In the genomic region with DNA sequence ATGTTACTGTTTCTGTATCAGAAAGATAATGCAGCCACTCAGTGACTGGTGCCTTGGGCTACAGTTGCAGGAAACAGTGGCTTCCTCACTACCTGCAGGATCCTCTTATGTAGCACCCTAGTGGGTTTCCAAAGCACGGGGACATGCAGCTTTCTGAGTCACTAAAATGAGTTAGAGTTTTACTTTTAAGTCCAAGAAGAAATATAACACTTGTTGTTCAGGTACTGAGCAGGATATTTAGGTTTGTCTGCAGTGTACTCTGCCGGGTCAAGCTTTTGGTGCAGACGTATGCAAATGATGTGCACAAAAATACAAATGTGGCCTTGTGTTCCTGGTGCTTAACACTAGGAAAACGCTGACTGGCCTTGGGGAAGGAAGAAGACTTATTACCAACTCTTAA, we compare ENCODE assay signal across 10 cellular contexts. TPM values are rescaled to one million over a fixed set of nuclear protein-coding genes. Genes with fewer than 3 reads are reported as not detected.
DNase-seq lines count a peak whose midpoint lies in the region; ATAC-seq and TF ChIP-seq lines count a peak whose summit lies in the region.
"Had no signal": no experiment of that assay in that cellular context is flagged by ENCODE, and none has a peak within 500 bp of the region (broad histone marks: within the 10 kb centered on the region; RNA-seq: fewer than 3 reads in every experiment).

No MANE protein-coding gene starts in this region.

- peaks cover 57% of the 10 kb centered on the region for H3K4me1 Mint-ChIP-seq in chondrocyte (ENCODE audit: low read depth)

- H3K36me3 Mint-ChIP-seq in chondrocyte (ENCODE audit: low read depth), result no peaks in the 10 kb centered on the region

- peaks cover 63 to 80% (median 79%) of the 10 kb centered on the region in 3 donors for H3K4me1 ChIP-seq in skeletal muscle tissue (ENCODE audit: control insufficient read depth in 3 of 3, insufficient read depth in 3 of 3, low read length in 3 of 3)

- no peaks in the 10 kb centered on the region for H3K9me3 Mint-ChIP-seq in chondrocyte (ENCODE audit: low read depth)
- H3K9me3 Mint-ChIP-seq: T-helper 1 cell treated with Interleukin-12 subunit alpha and Interleukin-12 subunit beta and Interleukin-4 antibody, amounts not matched to agents 30 μg/mL and 1 μg/mL, for 36 hours had no signal

- no peaks in the 10 kb centered on the region for H3K27me3 ChIP-seq in skeletal muscle tissue (ENCODE audit: control insufficient read depth in 3 of 3, insufficient read depth in 3 of 3, low read length in 3 of 3)

- H3K27me3 Mint-ChIP-seq in chondrocyte (ENCODE audit: low read depth), result no peaks in the 10 kb centered on the region

- no peaks in the 10 kb centered on the region for H3K36me3 ChIP-seq in skeletal muscle tissue (ENCODE audit: control insufficient read depth in 3 of 3, insufficient read depth in 3 of 3, low read length in 3 of 3)

- no peaks in the 10 kb centered on the region for H3K9me3 ChIP-seq in skeletal muscle tissue (ENCODE audit: control insufficient read depth in 3 of 3, low read length in 3 of 3)

- H3K9ac ChIP-seq in skeletal muscle tissue (ENCODE audit: low read depth in 1 of 3, low read length in 3 of 3), result peak overlapping the region in 1 of 3 donors; percentile 54

- H3K27ac ChIP-seq in skeletal muscle tissue (ENCODE audit: low read depth, low read length), result peak overlapping the region; percentile 89

- H3K4me3 ChIP-seq in Jurkat, Clone E6-1 (ENCODE audit: low read length), result peak overlapping the region; percentile 29
- H3K4me3 ChIP-seq in skeletal muscle tissue (ENCODE audit: low read length in 3 of 3), result peak overlapping the region in 2 of 3 donors; percentile 6 to 9
- H3K4me3 ChIP-seq: smooth muscle cell had no signal

- no peak for TF ChIP-seq CTCF in chondrocyte (IDR thresholded peaks at IDR 0.05)

- no peak overlapping the region for H3K27ac Mint-ChIP-seq in chondrocyte (ENCODE audit: unreplicated experiment)
- H3K27ac Mint-ChIP-seq: T-helper 1 cell treated with Interleukin-12 subunit alpha and Interleukin-12 subunit beta and Interleukin-4 antibody, amounts not matched to agents 30 μg/mL and 1 μg/mL, for 36 hours had no signal

- H3K4me3 Mint-ChIP-seq in chondrocyte (ENCODE audit: unreplicated experiment), result no peak overlapping the region
- H3K4me3 Mint-ChIP-seq: T-helper 1 cell treated with Interleukin-12 subunit alpha and Interleukin-12 subunit beta and Interleukin-4 antibody, amounts not matched to agents 30 μg/mL and 1 μg/mL, for 36 hours had no signal

- peak; percentile 86 for DNase-seq in Jurkat, Clone E6-1 (ENCODE audit: low read depth, low spot score)
- DNase-seq in chondrocyte (ENCODE audit: low spot score) (peak; percentile 2), mucosa of gallbladder (ENCODE audit: low spot score) (no peak), SW480 (ENCODE audit: low spot score) (no peak), GM19238 (ENCODE audit: insufficient read length, low spot score) (no peak)
- DNase-seq: NCI-H1105 treated with DMSO at 0.1 percent for 48 hours had no signal

- ATAC-seq in GM18511 (IDR thresholded peaks at IDR 0.05; ENCODE audit: unreplicated experiment), result peak; percentile 47

RNA-seq across cellular contexts. Expression of a gene that starts 22.0 kb away (rescaled TPM):
- polyA plus RNA-seq in Jurkat, Clone E6-1 (2012; ENCODE audit: insufficient read depth, insufficient read length), result 53.8 TPM
- total RNA-seq in chondrocyte, result 1.5 to 5.5 TPM (median 5.5 TPM) in 3 replicates
- total RNA-seq in skeletal muscle tissue, result 8.9 TPM
- total RNA-seq in mucosa of gallbladder, result 70.8 TPM

RNA-seq across cellular contexts. Expression of a gene that starts 43.4 kb away (rescaled TPM):
- 72.2 TPM for polyA plus RNA-seq in Jurkat, Clone E6-1 (2012; ENCODE audit: insufficient read depth, insufficient read length)
- 77.7 to 82.2 TPM (median 79.9 TPM) in 3 replicates for total RNA-seq in chondrocyte
- total RNA-seq in skeletal muscle tissue, result 41.2 TPM
- total RNA-seq in mucosa of gallbladder, result 68.8 TPM

RNA-seq across cellular contexts. Expression of a gene that starts 46.0 kb away (rescaled TPM):
- 0.85 TPM for polyA plus RNA-seq in Jurkat, Clone E6-1 (2012; ENCODE audit: insufficient read depth, insufficient read length)
- total RNA-seq in chondrocyte (not detected in 3 replicates), skeletal muscle tissue (not detected), mucosa of gallbladder (not detected)
- total RNA-seq: smooth muscle cell had no signal
- polyA plus RNA-seq: smooth muscle cell had no signal

Comparison
In these comparisons a context has a peak if more than half of its experiments do, and no peak if none do; other contexts are left out.
1. DNase-seq: peak in Jurkat, Clone E6-1 (single experiment) and chondrocyte (single experiment); none in mucosa of gallbladder (single experiment), SW480 (single experiment) and GM19238 (single experiment).